In genomic region chr6:9878535-9878934, GRCh38 we compare ENCODE assay signal across 7 cellular contexts.
"Had no signal": no experiment of that assay in that cellular context is flagged by ENCODE, and none has a peak within 500 bp of the region (broad histone marks: within the 10 kb centered on the region; RNA-seq: fewer than 3 reads in every experiment).

No MANE protein-coding gene starts in this region.

- FAIRE-seq: HTR-8/SVneo, K562 had no signal

- H3K9ac ChIP-seq: KMS-11 had no signal

- H3K27ac ChIP-seq: HL-60, KMS-11 had no signal

- H3K4me3 ChIP-seq: K562 had no signal

- DNase-seq: IMR-90, KBM-7, KG1 had no signal

- H3K4me2 ChIP-seq: KMS-11 had no signal

- ATAC-seq: K562 had no signal
